18 cellular contexts compared by ENCODE assay signal in genomic region chr10:100355069-100355468, GRCh38. TPM values are rescaled to one million over a fixed set of nuclear protein-coding genes. Genes with fewer than 3 reads are reported as not detected.
"Had no signal": no experiment of that assay in that cellular context is flagged by ENCODE, and none has a peak within 500 bp of the region (broad histone marks: within the 10 kb centered on the region; RNA-seq: fewer than 3 reads in every experiment).

No MANE protein-coding gene starts in this region.

- H3K4me3 ChIP-seq: coronary artery, heart right ventricle, neural progenitor cell, pancreas, tibial artery, vagina had no signal

- FAIRE-seq: frontal cortex, pancreas, TTC549 had no signal

- H3K9ac ChIP-seq: neural progenitor cell had no signal

- H3K4me2 ChIP-seq: neural progenitor cell had no signal

- H3K36me3 ChIP-seq: pancreas had no signal

- H3K27ac ChIP-seq: coronary artery, heart right ventricle, pancreas, tibial artery, vagina had no signal

- H3K9me3 ChIP-seq: heart right ventricle, pancreas, tibial artery, vagina had no signal

- H3K27me3 ChIP-seq: heart right ventricle, neural progenitor cell, pancreas, tibial artery, vagina had no signal

- ATAC-seq: activated CD8-positive, alpha-beta memory T cell treated with anti-CD3 and anti-CD28 coated beads, Interleukin-2, amount 10 ng/mL, durations not matched to agents 7 days and 5 days; heart right ventricle; left ventricle myocardium superior; pancreas had no signal

- H2AFZ ChIP-seq: neural progenitor cell had no signal

- DNase-seq: activated CD4-positive, alpha-beta T cell treated with anti-CD3 and anti-CD28 coated beads, Interleukin-2, amount 50 U/mL, for 48 hours; activated CD8-positive, alpha-beta memory T cell treated with anti-CD3 and anti-CD28 coated beads, Interleukin-2, amount 10 ng/mL, durations not matched to agents 7 days and 5 days; activated effector memory CD4-positive, alpha-beta T cell treated with anti-CD3 and anti-CD28 coated beads, Interleukin-2, amount 50 U/mL, for 16 hours; activated T-cell treated with anti-CD3 and anti-CD28 coated beads, Interleukin-2, amount 50 U/mL, for 24 hours; caudate nucleus; effector CD4-positive, alpha-beta T cell; heart right ventricle; left ventricle myocardium superior; pancreas; tibial artery had no signal

RNA-seq across cellular contexts. Expression of gene PKD2L1, which starts 25.0 kb away (rescaled TPM):
- total RNA-seq: activated CD8-positive, alpha-beta memory T cell treated with anti-CD3 and anti-CD28 coated beads, Interleukin-2, amount 10 ng/mL, durations not matched to agents 7 days and 5 days; fibroblast of lung; frontal cortex; heart right ventricle; left ventricle myocardium superior; pancreas; renal cortical epithelial cell; vagina had no signal
- polyA plus RNA-seq: fibroblast of lung, heart right ventricle, keratinocyte had no signal
